17 cellular contexts compared by ENCODE assay signal in the genomic region with DNA sequence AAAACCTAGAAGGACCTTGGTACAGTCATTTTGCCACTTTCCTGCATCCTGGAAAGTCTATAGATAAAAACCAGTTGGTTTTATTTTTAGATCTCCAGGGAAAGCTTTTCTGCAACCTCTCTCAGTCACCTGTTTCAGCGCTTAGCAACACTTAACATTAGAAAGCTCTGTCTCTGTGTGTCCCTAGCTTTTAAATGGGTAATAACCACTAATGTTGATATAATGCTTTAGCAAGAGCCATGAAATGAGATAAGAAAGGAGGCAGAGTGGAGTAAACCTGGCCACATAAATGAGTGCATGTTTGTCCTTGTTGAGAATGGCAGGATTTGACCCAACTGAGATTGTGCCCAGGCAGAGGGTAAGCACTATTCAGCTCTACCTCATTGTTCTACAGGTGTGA. TPM values are rescaled to one million over a fixed set of nuclear protein-coding genes. Genes with fewer than 3 reads are reported as not detected.
"Had no signal": no experiment of that assay in that cellular context is flagged by ENCODE, and none has a peak within 500 bp of the region (broad histone marks: within the 10 kb centered on the region; RNA-seq: fewer than 3 reads in every experiment).

No MANE protein-coding gene starts in this region.

- H3K27me3 ChIP-seq: heart left ventricle, left lung, ovary, transverse colon had no signal

- H3K4me1 Mint-ChIP-seq: memory B cell, nephron progenitor cell had no signal

- H3K4me1 ChIP-seq: heart left ventricle, left lung, transverse colon had no signal

- H3K27ac Mint-ChIP-seq: activated CD4-positive, alpha-beta memory T cell treated with anti-CD3 and anti-CD28 coated beads for 36 hours; activated T-cell treated with anti-CD3 and anti-CD28 coated beads, Interleukin-2, amount 50 U/mL, for 72 hours; memory B cell; nephron progenitor cell had no signal

- H3K4me3 ChIP-seq: coronary artery, heart left ventricle, left lung, ovary, transverse colon had no signal

- DNase-seq: activated CD4-positive, alpha-beta memory T cell treated with anti-CD3 and anti-CD28 coated beads for 36 hours; activated CD4-positive, CD25-positive, alpha-beta regulatory T cell treated with anti-CD3 and anti-CD28 coated beads, Interleukin-2, amount 50 U/mL, for 72 hours; activated CD8-positive, alpha-beta memory T cell treated with anti-CD3 and anti-CD28 coated beads, Interleukin-2, amount 50 U/mL, for 4 hours; activated gamma-delta T cell treated with Interleukin-2 at 50 U/mL for 16 hours; activated T-cell treated with anti-CD3 and anti-CD28 coated beads, Interleukin-2, amount 50 U/mL, for 72 hours; caudate nucleus; effector CD4-positive, alpha-beta T cell; heart left ventricle; left lung; nephron progenitor cell; ovary; stimulated activated CD4-positive, alpha-beta T cell treated with anti-CD3 and anti-CD28 coated beads, Interleukin-12 subunit alpha, Interleukin-12 subunit beta, amount 100 ng/mL, for 4 hours; stimulated activated naive CD4-positive, alpha-beta T cell; substantia nigra; transverse colon had no signal

- H3K36me3 Mint-ChIP-seq: activated CD4-positive, alpha-beta memory T cell treated with anti-CD3 and anti-CD28 coated beads for 36 hours; memory B cell had no signal

- H3K27me3 Mint-ChIP-seq: activated CD4-positive, alpha-beta memory T cell treated with anti-CD3 and anti-CD28 coated beads for 36 hours had no signal

- H3K27ac ChIP-seq: coronary artery, heart left ventricle, left lung, ovary, transverse colon had no signal

- ATAC-seq: activated T-cell treated with anti-CD3 and anti-CD28 coated beads, Interleukin-2, amount 50 U/mL, for 72 hours; heart left ventricle; left lung had no signal

- H3K36me3 ChIP-seq: heart left ventricle, left lung, ovary, transverse colon had no signal

- H3K9me3 ChIP-seq: heart left ventricle, left lung, ovary, transverse colon had no signal

- H3K9me3 Mint-ChIP-seq: activated CD4-positive, alpha-beta memory T cell treated with anti-CD3 and anti-CD28 coated beads for 36 hours; memory B cell had no signal

- H3K4me3 Mint-ChIP-seq: activated CD4-positive, alpha-beta memory T cell treated with anti-CD3 and anti-CD28 coated beads for 36 hours; activated T-cell treated with anti-CD3 and anti-CD28 coated beads, Interleukin-2, amount 50 U/mL, for 72 hours; memory B cell; nephron progenitor cell had no signal

RNA-seq across cellular contexts. Expression of gene MARCHF4, which starts 44.8 kb away (rescaled TPM):
- total RNA-seq: activated CD4-positive, alpha-beta memory T cell treated with anti-CD3 and anti-CD28 coated beads for 36 hours; activated T-cell treated with anti-CD3 and anti-CD28 coated beads, Interleukin-2, amount 50 U/mL, for 72 hours had no signal
